ENCODE assay signal across 8 cellular contexts in the genomic region with DNA sequence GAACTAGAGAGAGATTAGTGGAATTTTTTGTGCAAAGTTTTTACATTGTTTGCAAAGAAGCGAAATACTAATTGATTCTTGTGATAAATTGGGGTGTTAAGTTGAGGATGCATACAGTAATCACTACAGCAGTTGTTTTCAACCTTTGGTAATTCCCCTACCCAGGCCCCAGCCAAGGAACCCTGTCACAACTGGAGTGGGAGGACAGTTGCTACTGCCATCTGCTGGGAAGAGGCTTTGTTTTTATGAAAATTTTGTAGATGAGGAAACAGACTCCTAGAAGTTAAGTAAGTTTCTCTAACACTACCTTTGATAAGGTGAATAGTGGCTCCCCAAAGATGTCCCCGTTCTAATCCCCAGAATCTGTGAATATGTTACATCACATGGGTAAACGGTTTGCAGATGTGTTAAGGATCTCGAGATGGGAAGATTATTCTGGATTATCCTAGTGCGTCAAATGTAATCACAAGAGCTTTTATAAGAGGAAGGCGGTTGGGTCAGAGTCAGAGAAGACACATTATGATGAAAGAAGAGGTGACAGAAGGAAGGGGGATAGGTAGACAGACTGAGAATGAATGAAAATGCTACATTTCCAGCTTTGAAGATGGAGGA. TPM values are rescaled to one million over a fixed set of nuclear protein-coding genes. Genes with fewer than 3 reads are reported as not detected.
A peak's percentile ranks its signal among the peaks of the same experiment; 100 is the strongest.
DNase-seq lines count a peak whose midpoint lies in the region; ATAC-seq and TF ChIP-seq lines count a peak whose summit lies in the region.

No MANE protein-coding gene starts in this region.

- TF ChIP-seq CTCF in natural killer cell (IDR thresholded peaks at IDR 0.05), result no peak
- TF ChIP-seq CTCF in body of pancreas (IDR thresholded peaks at IDR 0.05), result peak; percentile 6 to 60 (median 27)
- TF ChIP-seq CTCF in nephron (IDR thresholded peaks at IDR 0.05; ENCODE audit: unreplicated experiment in 3 of 3), result peak; percentile 38 to 57 (median 49)
- TF ChIP-seq CTCF in omental fat pad (IDR thresholded peaks at IDR 0.05), result no peak

- H3K27me3 ChIP-seq in H7 (ENCODE audit: control insufficient read depth, insufficient read depth, low read length), result no peaks in the 10 kb centered on the region
- no peaks in the 10 kb centered on the region for H3K27me3 ChIP-seq in body of pancreas

- H3K4me1 ChIP-seq in body of pancreas, result no peaks in the 10 kb centered on the region

- H3K27me3 Mint-ChIP-seq in natural killer cell treated with Interleukin-12 subunit alpha and Interleukin-12 subunit beta and Interleukin-15 and Interleukin-18, amount 100 ng/mL, for 72 hours, result peaks cover 0 to 2% of the 10 kb centered on the region in 2 donors
- peaks cover 4 to 13% of the 10 kb centered on the region in 2 donors for H3K27me3 Mint-ChIP-seq in natural killer cell (ENCODE audit: low read depth in 2 of 2)
- peaks cover 3% of the 10 kb centered on the region for H3K27me3 Mint-ChIP-seq in nephron (ENCODE audit: low read depth)

- H3K9me3 Mint-ChIP-seq in natural killer cell treated with Interleukin-12 subunit alpha and Interleukin-12 subunit beta and Interleukin-15 and Interleukin-18, amount 100 ng/mL, for 72 hours, result no peaks in the 10 kb centered on the region
- H3K9me3 Mint-ChIP-seq in natural killer cell (no peaks in the 10 kb centered on the region), nephron (no peaks in the 10 kb centered on the region)

- H3K4me3 Mint-ChIP-seq in natural killer cell treated with Interleukin-12 subunit alpha and Interleukin-12 subunit beta and Interleukin-15 and Interleukin-18, amount 100 ng/mL, for 72 hours, result peak overlapping the region; percentile 17
- H3K4me3 Mint-ChIP-seq in natural killer cell, result no peak overlapping the region
- no peak overlapping the region for H3K4me3 Mint-ChIP-seq in nephron

- intact Hi-C loops in natural killer cell (cut with micrococcal nuclease), result no loop called here
- intact Hi-C loops in body of pancreas (cut with DNase I), result no loop called here

- peaks cover 6% of the 10 kb centered on the region for H3K36me3 Mint-ChIP-seq in natural killer cell treated with Interleukin-12 subunit alpha and Interleukin-12 subunit beta and Interleukin-15 and Interleukin-18, amount 100 ng/mL, for 72 hours
- H3K36me3 Mint-ChIP-seq in natural killer cell (no peaks in the 10 kb centered on the region), nephron (ENCODE audit: low read depth) (no peaks in the 10 kb centered on the region)

- no peaks in the 10 kb centered on the region for H3K36me3 ChIP-seq in H7 (replicated peaks; ENCODE audit: control insufficient read depth, insufficient read depth, low read length)
- H3K36me3 ChIP-seq in body of pancreas (replicated peaks in 1 of 2; ENCODE audit: insufficient read depth in 1 of 2, low read depth in 2 of 2), result no peaks in the 10 kb centered on the region

- ATAC-seq in natural killer cell treated with Interleukin-12 subunit alpha and Interleukin-12 subunit beta and Interleukin-15 and Interleukin-18, amount 100 ng/mL, for 72 hours, result peak; percentile 65 to 75
- ATAC-seq in natural killer cell (no peak), body of pancreas (no peak), omental fat pad (ENCODE audit: low FRiP score) (no peak), HG03439 (IDR thresholded peaks at IDR 0.05; ENCODE audit: unreplicated experiment) (no peak)

- peak overlapping the region; percentile 38 to 60 for H3K27ac Mint-ChIP-seq in natural killer cell treated with Interleukin-12 subunit alpha and Interleukin-12 subunit beta and Interleukin-15 and Interleukin-18, amount 100 ng/mL, for 72 hours
- H3K27ac Mint-ChIP-seq in natural killer cell (no peak overlapping the region), nephron (no peak overlapping the region)

- H3K4me3 ChIP-seq in H7 (ENCODE audit: insufficient read depth, low read depth, low read length) (no peak overlapping the region), body of pancreas (no peak overlapping the region)

- H3K9me3 ChIP-seq in body of pancreas, result no peaks in the 10 kb centered on the region

- 51 to 57% methylated on average over 6 of the region's 6 CpGs for WGBS in body of pancreas, 2 donors

- no peak overlapping the region for H3K27ac ChIP-seq in body of pancreas

- DNase-seq in natural killer cell treated with Interleukin-12 subunit alpha and Interleukin-12 subunit beta and Interleukin-15 and Interleukin-18, amount 100 ng/mL, for 72 hours (ENCODE audit: low spot score), result no peak
- DNase-seq in natural killer cell (no peak), H7 (peak; percentile 68), NCI-H460 (ENCODE audit: extremely low read depth, low read depth) (peak; percentile 3), body of pancreas (peak; percentile 20 to 45 (median 36)), omental fat pad (ENCODE audit: low spot score) (no peak)

- TF ChIP-seq POLR2A in body of pancreas (IDR thresholded peaks at IDR 0.05), result no peak

- peaks cover 14 to 25% of the 10 kb centered on the region in 2 donors for H3K4me1 Mint-ChIP-seq in natural killer cell treated with Interleukin-12 subunit alpha and Interleukin-12 subunit beta and Interleukin-15 and Interleukin-18, amount 100 ng/mL, for 72 hours (ENCODE audit: low read depth in 2 of 2)
- no peaks in the 10 kb centered on the region for H3K4me1 Mint-ChIP-seq in natural killer cell
- H3K4me1 Mint-ChIP-seq in nephron, result peaks cover 4% of the 10 kb centered on the region

RNA-seq across cellular contexts. Expression of gene PPP1R2B, which starts 34.0 kb away (rescaled TPM):
- total RNA-seq in natural killer cell treated with Interleukin-12 subunit alpha and Interleukin-12 subunit beta and Interleukin-15 and Interleukin-18, amount 100 ng/mL, for 72 hours, result under 1 TPM in 1 of 2 donors, not detected in 1; 0.24 TPM
- total RNA-seq in natural killer cell (under 1 TPM; 0.20 to 0.39 (median 0.26) TPM), body of pancreas (not detected), omental fat pad (not detected)
- total RNA-seq in H7 (2014; rRNA removed; shearing (Covaris generic)), result not detected in 2 replicates
- total RNA-seq in NCI-H460 (2014; rRNA removed; shearing (Covaris generic)), result not detected in 2 replicates
- polyA plus RNA-seq in NCI-H460 (2014; cell fraction: nucleus; rRNA removed), result not detected in 2 replicates

Comparison
In these comparisons a context has a peak if more than half of its experiments do, and no peak if none do; other contexts are left out.
1. ATAC-seq: peak in natural killer cell treated with Interleukin-12 subunit alpha and Interleukin-12 subunit beta and Interleukin-15 and Interleukin-18, amount 100 ng/mL, for 72 hours (2 of 2); none in natural killer cell (0 of 3), body of pancreas (single experiment), omental fat pad (single experiment) and HG03439 (single experiment).
2. H3K27ac Mint-ChIP-seq: peak in natural killer cell treated with Interleukin-12 subunit alpha and Interleukin-12 subunit beta and Interleukin-15 and Interleukin-18, amount 100 ng/mL, for 72 hours (2 of 2); none in natural killer cell (0 of 2) and nephron (0 of 3).
3. DNase-seq: peak in H7 (single experiment), NCI-H460 (single experiment) and body of pancreas (4 of 4); none in natural killer cell treated with Interleukin-12 subunit alpha and Interleukin-12 subunit beta and Interleukin-15 and Interleukin-18, amount 100 ng/mL, for 72 hours (single experiment), natural killer cell (single experiment) and omental fat pad (single experiment).
4. CTCF ChIP-seq: peak in body of pancreas (7 of 7) and nephron (3 of 3); none in natural killer cell (single experiment) and omental fat pad (0 of 3).